Comparison of ENCODE assay signal across 8 cellular contexts in the genomic region with DNA sequence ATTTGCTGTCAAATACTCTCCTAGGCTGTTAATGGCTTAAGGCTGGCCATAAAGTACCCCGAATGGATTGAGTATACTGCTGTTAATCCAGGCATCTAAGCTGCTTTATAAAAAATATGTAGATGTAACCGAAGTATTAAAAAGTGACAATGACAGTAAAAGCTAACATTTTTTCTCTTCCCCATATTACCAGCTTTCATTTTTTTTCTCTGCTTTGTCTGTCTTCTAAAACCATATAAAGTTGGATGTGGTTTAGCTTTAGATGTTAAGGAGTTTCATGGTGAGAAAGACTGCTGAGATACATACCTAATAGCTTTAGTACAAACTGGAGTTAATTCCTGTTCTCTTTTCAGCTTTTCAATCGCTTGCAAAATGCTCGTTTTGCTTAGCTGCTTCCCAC. TPM values are rescaled to one million over a fixed set of nuclear protein-coding genes. Genes with fewer than 3 reads are reported as not detected.
A peak's percentile ranks its signal among the peaks of the same experiment; 100 is the strongest.
DNase-seq lines count a peak whose midpoint lies in the region; ATAC-seq and TF ChIP-seq lines count a peak whose summit lies in the region.

No MANE protein-coding gene starts in this region.

- peak overlapping the region; percentile 94 for H3K9ac ChIP-seq in NT2/D1 (ENCODE audit: insufficient read length, low read depth)

- TF ChIP-seq CTCF in Caco-2 (IDR thresholded peaks at IDR 0.05; ENCODE audit: insufficient read depth in 1 of 2, low read depth in 1 of 2, low read length in 1 of 2, severe bottlenecking in 1 of 2, unreplicated experiment in 1 of 2) (no peak), endothelial cell (IDR thresholded peaks at IDR 0.05; ENCODE audit: unreplicated experiment) (no peak), osteocyte (IDR thresholded peaks at IDR 0.05) (no peak)

- TSS peak; percentile 37 for BruUV-seq in Caco-2 (replicated peaks; lab: Mats Ljungman, UMichigan)

- H3K27ac Mint-ChIP-seq in Caco-2 (ENCODE audit: unreplicated experiment): peak overlapping the region; percentile 94
- H3K27ac Mint-ChIP-seq in endothelial cell (ENCODE audit: unreplicated experiment): peak overlapping the region; percentile 88
- H3K27ac Mint-ChIP-seq in osteocyte (ENCODE audit: unreplicated experiment): peak overlapping the region; percentile 94

- intact Hi-C loops in Caco-2 (cut with micrococcal nuclease; ENCODE audit: unreplicated experiment): loop anchor here (1.0 kb wide), 1 partner anchor 8 kb away; no protein-coding TSS in a partner anchor

- H3K36me3 Mint-ChIP-seq in Caco-2 (ENCODE audit: insufficient read depth, unreplicated experiment): peaks cover 11% of the 10 kb centered on the region
- peaks cover 11% of the 10 kb centered on the region for H3K36me3 Mint-ChIP-seq in endothelial cell (ENCODE audit: low read depth, unreplicated experiment)
- H3K36me3 Mint-ChIP-seq in osteocyte (ENCODE audit: unreplicated experiment): no peaks in the 10 kb centered on the region

- POLR2A ChIA-PET in Caco-2 (lab: Charles Lee): interaction anchor here (0.7 kb wide), 1 partner anchor 206 kb away, joined by 3 read pairs; no protein-coding TSS in a partner anchor

- H3K4me3 ChIP-seq in Caco-2 (ENCODE audit: low read depth, low read length) (peak overlapping the region; percentile 97), NT2/D1 (ENCODE audit: insufficient read length, low read depth) (peak overlapping the region; percentile 68)

- H3K4me1 Mint-ChIP-seq in Caco-2 (ENCODE audit: low read depth, unreplicated experiment) (peaks cover 17% of the 10 kb centered on the region), endothelial cell (ENCODE audit: unreplicated experiment) (peaks cover 20% of the 10 kb centered on the region), osteocyte (ENCODE audit: unreplicated experiment) (peaks cover 27% of the 10 kb centered on the region)

- H3K36me3 ChIP-seq in Caco-2 (ENCODE audit: control insufficient read depth, insufficient read depth, low read length) (no peaks in the 10 kb centered on the region), NT2/D1 (ENCODE audit: insufficient read depth, insufficient read length, low read length) (no peaks in the 10 kb centered on the region)

- ATAC-seq in HG02840 (IDR thresholded peaks at IDR 0.05; ENCODE audit: low FRiP score, unreplicated experiment): no peak
- ATAC-seq in GM21723 (IDR thresholded peaks at IDR 0.05; ENCODE audit: unreplicated experiment): no peak
- ATAC-seq in GM18873 (IDR thresholded peaks at IDR 0.05; ENCODE audit: low FRiP score, unreplicated experiment): no peak

- H3K9me3 Mint-ChIP-seq in Caco-2 (ENCODE audit: unreplicated experiment) (peaks cover 14% of the 10 kb centered on the region), endothelial cell (ENCODE audit: unreplicated experiment) (no peaks in the 10 kb centered on the region), osteocyte (ENCODE audit: unreplicated experiment) (peaks cover 13% of the 10 kb centered on the region)

- DNase-seq in Caco-2: no peak
- DNase-seq in NT2/D1 (ENCODE audit: low read depth, low spot score): no peak
- DNase-seq in endothelial cell (ENCODE audit: low spot score): no peak
- no peak for DNase-seq in osteocyte (ENCODE audit: extremely low spot score, unreplicated experiment)
- DNase-seq in foreskin melanocyte: no peak

- H3K27me3 ChIP-seq in Caco-2 (replicated peaks; ENCODE audit: control insufficient read depth, insufficient read depth, low read length): no peaks in the 10 kb centered on the region
- H3K27me3 ChIP-seq in NT2/D1 (ENCODE audit: insufficient read depth, insufficient read length): no peaks in the 10 kb centered on the region

- CTCF ChIA-PET in Caco-2 (lab: Charles Lee): interaction anchor here (1.4 kb wide), 1 partner anchor 206 kb away, joined by 5 read pairs; no protein-coding TSS in a partner anchor

- no peaks in the 10 kb centered on the region for H3K27me3 Mint-ChIP-seq in Caco-2 (ENCODE audit: insufficient read depth, unreplicated experiment)
- H3K27me3 Mint-ChIP-seq in endothelial cell (ENCODE audit: unreplicated experiment): peaks cover 3% of the 10 kb centered on the region
- no peaks in the 10 kb centered on the region for H3K27me3 Mint-ChIP-seq in osteocyte (ENCODE audit: unreplicated experiment)

- peaks cover 13% of the 10 kb centered on the region for H3K4me1 ChIP-seq in Caco-2
- H3K4me1 ChIP-seq in NT2/D1 (ENCODE audit: insufficient read depth, insufficient read length): no peaks in the 10 kb centered on the region

- H3K9me3 ChIP-seq in Caco-2 (no peaks in the 10 kb centered on the region), NT2/D1 (ENCODE audit: insufficient read depth, low read length) (peaks cover 25% of the 10 kb centered on the region; the same call in 1 of the 2 replicates)

- H3K4me3 Mint-ChIP-seq in Caco-2 (ENCODE audit: unreplicated experiment) (peak overlapping the region; percentile 98), endothelial cell (ENCODE audit: unreplicated experiment) (peak overlapping the region; percentile 98), osteocyte (ENCODE audit: unreplicated experiment) (peak overlapping the region; percentile 98)

RNA-seq across cellular contexts. Expression of a gene that starts 0.8 kb away (rescaled TPM):
- total RNA-seq in Caco-2 (2022) (28.6 and 29.3 TPM in 2 replicates), endothelial cell (ENCODE audit: unreplicated experiment) (22.7 TPM), osteocyte (34.8 and 37.3 TPM in 2 replicates)
